Comparison of ENCODE assay signal across 17 cellular contexts in the genomic region with DNA sequence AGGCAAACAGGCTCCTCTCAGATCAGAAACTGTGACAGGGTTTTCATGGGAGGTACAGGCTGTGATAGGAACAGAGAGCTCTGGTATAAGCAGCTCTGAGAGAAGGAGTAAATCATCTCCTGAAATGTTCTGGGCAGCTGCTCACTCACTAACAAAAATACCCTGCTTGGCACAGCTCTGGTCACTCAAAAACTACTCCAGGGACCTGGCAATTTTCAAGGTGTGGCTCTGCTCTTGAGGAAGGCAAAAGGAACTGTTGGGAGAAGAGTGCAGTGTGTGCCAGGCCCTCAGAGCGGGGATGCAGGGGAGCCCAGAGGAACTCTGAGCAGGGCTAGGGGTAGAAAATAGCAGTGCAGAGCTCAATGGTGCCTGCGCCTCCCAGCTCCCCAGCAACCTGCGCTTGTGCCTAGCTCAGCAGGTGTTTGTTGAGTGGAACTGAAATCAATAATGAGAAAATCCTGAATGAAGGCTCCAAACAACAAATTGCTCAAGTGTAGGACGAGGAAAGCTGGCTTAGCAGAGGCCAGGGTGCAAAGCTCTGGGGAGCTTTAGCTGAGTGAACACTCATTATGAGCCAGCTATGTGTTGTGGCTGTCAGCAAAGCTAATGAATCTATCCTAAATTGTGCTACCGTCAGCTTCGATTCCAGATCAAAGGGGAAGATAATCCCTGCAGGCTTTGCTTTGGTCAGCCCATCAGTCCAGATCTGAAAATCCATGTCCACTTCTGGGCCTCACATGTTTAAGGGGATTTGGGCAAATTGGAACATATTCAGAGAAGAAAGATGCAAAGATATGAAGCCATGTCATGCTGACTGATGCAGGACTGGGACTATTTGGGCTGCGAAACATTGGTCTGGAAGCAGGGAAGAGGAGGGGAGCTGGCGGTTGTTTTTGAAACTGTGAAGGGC.
A peak's percentile ranks its signal among the peaks of the same experiment; 100 is the strongest.
DNase-seq lines count a peak whose midpoint lies in the region; ATAC-seq and TF ChIP-seq lines count a peak whose summit lies in the region.
"Had no signal": no experiment of that assay in that cellular context is flagged by ENCODE, and none has a peak within 500 bp of the region (broad histone marks: within the 10 kb centered on the region; RNA-seq: fewer than 3 reads in every experiment).

No MANE protein-coding gene starts in this region.

- no peak overlapping the region for H3K4me3 Mint-ChIP-seq in endodermal cell
- H3K4me3 Mint-ChIP-seq: CD4-positive, alpha-beta T cell; memory B cell; stimulated activated effector memory CD8-positive, alpha-beta T cell treated with anti-CD3 and anti-CD28 coated beads, Interleukin-12 subunit alpha, Interleukin-12 subunit beta, amount 100 ng/mL, for 72 hours had no signal

- no peak overlapping the region for H3K27ac Mint-ChIP-seq in endodermal cell
- H3K27ac Mint-ChIP-seq: memory B cell; stimulated activated effector memory CD8-positive, alpha-beta T cell treated with anti-CD3 and anti-CD28 coated beads, Interleukin-12 subunit alpha, Interleukin-12 subunit beta, amount 100 ng/mL, for 72 hours had no signal

- no peak overlapping the region for H3K27ac ChIP-seq in lower lobe of right lung
- H3K27ac ChIP-seq in rectal smooth muscle tissue (ENCODE audit: low read depth, low read length) = peak overlapping the region; percentile 86
- H3K27ac ChIP-seq in aorta (ENCODE audit: low read depth in 1 of 2, low read length in 2 of 2) = no peak overlapping the region
- H3K27ac ChIP-seq in endodermal cell (ENCODE audit: low read depth, low read length) = no peak overlapping the region
- H3K27ac ChIP-seq: foreskin keratinocyte had no signal

- H3K4me1 ChIP-seq in lower lobe of right lung = peaks cover 15% of the 10 kb centered on the region
- peaks cover 35% of the 10 kb centered on the region for H3K4me1 ChIP-seq in rectal smooth muscle tissue (ENCODE audit: control insufficient read depth, insufficient read depth, low read length)
- no peaks in the 10 kb centered on the region for H3K4me1 ChIP-seq in aorta (ENCODE audit: control insufficient read depth in 1 of 2, insufficient read depth in 2 of 2, low read length in 2 of 2)
- no peaks in the 10 kb centered on the region for H3K4me1 ChIP-seq in endodermal cell (ENCODE audit: control insufficient read depth, insufficient read depth, low read length)
- H3K4me1 ChIP-seq: foreskin keratinocyte had no signal

- no peak for TF ChIP-seq CTCF in lower lobe of right lung (IDR thresholded peaks at IDR 0.05)
- TF ChIP-seq CTCF in endodermal cell (conservative IDR thresholded peaks at IDR 0.05) = no peak

- no peaks in the 10 kb centered on the region for H3K27me3 ChIP-seq in lower lobe of right lung (ENCODE audit: low read depth)
- H3K27me3 ChIP-seq in rectal smooth muscle tissue (ENCODE audit: control insufficient read depth, insufficient read depth, low read length) = no peaks in the 10 kb centered on the region
- no peaks in the 10 kb centered on the region for H3K27me3 ChIP-seq in aorta (ENCODE audit: control insufficient read depth in 1 of 2, insufficient read depth in 2 of 2, low read length in 1 of 2)
- H3K27me3 ChIP-seq in endodermal cell (ENCODE audit: control insufficient read depth, insufficient read depth, low read length, poor library complexity, severe bottlenecking) = no peaks in the 10 kb centered on the region

- H3K4me3 ChIP-seq in lower lobe of right lung (no peak overlapping the region), rectal smooth muscle tissue (ENCODE audit: low read length) (no peak overlapping the region), aorta (ENCODE audit: low read length in 2 of 2) (no peak overlapping the region), endodermal cell (ENCODE audit: low read length) (no peak overlapping the region)

- peaks cover 4% of the 10 kb centered on the region for H3K27me3 Mint-ChIP-seq in endodermal cell (ENCODE audit: insufficient read depth)
- H3K27me3 Mint-ChIP-seq: CD4-positive, alpha-beta T cell had no signal

- H3K36me3 Mint-ChIP-seq in endodermal cell (ENCODE audit: low read depth) = no peaks in the 10 kb centered on the region
- H3K36me3 Mint-ChIP-seq: memory B cell; stimulated activated effector memory CD8-positive, alpha-beta T cell treated with anti-CD3 and anti-CD28 coated beads, Interleukin-12 subunit alpha, Interleukin-12 subunit beta, amount 100 ng/mL, for 72 hours had no signal

- intact Hi-C loops in Right ventricle myocardium superior (cut with DNase I) (loop anchor here (10.0 kb wide), 1 partner anchor 226 kb away; no protein-coding TSS in a partner anchor), left cardiac atrium (cut with DNase I) (loop anchor here (5.0 kb wide), 2 partner anchors 119 to 749 kb away; no protein-coding TSS in a partner anchor), lower lobe of right lung (cut with DNase I) (no loop called here), aorta (cut with DNase I) (loop anchor here (5.0 to 10.0 kb wide), 2 partner anchors 106 to 229 kb away; no protein-coding TSS in a partner anchor)

- WGBS in aorta, 2 donors = 64 to 72% methylated on average over 8 of the region's 8 CpGs
- WGBS in endodermal cell (ENCODE audit: insufficient coverage in 1 of 2, insufficient read length in 1 of 2), 2 experiments = 87 to 89% methylated on average over 7 to 8 of the region's 8 CpGs

- H3K4me1 Mint-ChIP-seq in endodermal cell = peaks cover 6% of the 10 kb centered on the region
- H3K4me1 Mint-ChIP-seq: memory B cell had no signal

- ATAC-seq in Right ventricle myocardium superior (ENCODE audit: poor library complexity) (peak; percentile 45), left cardiac atrium (no peak), lower lobe of right lung (peak; percentile 38 to 47), aorta (ENCODE audit: low FRiP score) (peak; percentile 82), HG03196 (IDR thresholded peaks at IDR 0.05; ENCODE audit: unreplicated experiment) (no peak)
- ATAC-seq: foreskin keratinocyte; stimulated activated effector memory CD8-positive, alpha-beta T cell treated with anti-CD3 and anti-CD28 coated beads, Interleukin-12 subunit alpha, Interleukin-12 subunit beta, amount 100 ng/mL, for 72 hours had no signal

- no peaks in the 10 kb centered on the region for H3K9me3 Mint-ChIP-seq in endodermal cell
- H3K9me3 Mint-ChIP-seq: CD4-positive, alpha-beta T cell; memory B cell; stimulated activated effector memory CD8-positive, alpha-beta T cell treated with anti-CD3 and anti-CD28 coated beads, Interleukin-12 subunit alpha, Interleukin-12 subunit beta, amount 100 ng/mL, for 72 hours had no signal

- H3K9me3 ChIP-seq in lower lobe of right lung (no peaks in the 10 kb centered on the region), aorta (ENCODE audit: control insufficient read depth, low read length) (no peaks in the 10 kb centered on the region), endodermal cell (ENCODE audit: control insufficient read depth, low read length) (no peaks in the 10 kb centered on the region)

- H3K36me3 ChIP-seq in lower lobe of right lung (no peaks in the 10 kb centered on the region), rectal smooth muscle tissue (ENCODE audit: control insufficient read depth, insufficient read depth, low read length) (no peaks in the 10 kb centered on the region), aorta (ENCODE audit: control insufficient read depth in 1 of 2, insufficient read depth in 2 of 2, low read length in 1 of 2) (no peaks in the 10 kb centered on the region), endodermal cell (ENCODE audit: control insufficient read depth, insufficient read depth, low read length) (no peaks in the 10 kb centered on the region)

- no peak for DNase-seq in Right ventricle myocardium superior
- DNase-seq in left cardiac atrium = no peak
- no peak for DNase-seq in lower lobe of right lung
- DNase-seq in aorta = peak in 1 of 2 donors; percentile 72
- DNase-seq in endodermal cell = no peak
- no peak for DNase-seq in NCI-H128 (lab: John Stamatoyannopoulos, UW; ENCODE audit: unreplicated experiment)
- DNase-seq: activated effector memory CD4-positive, alpha-beta T cell treated with Interleukin-2 at 50 U/mL for 16 hours; CD4-positive, alpha-beta T cell; EL; foreskin keratinocyte; MM.1S; NCI-H2171; SIG-M5 had no signal

- no peak overlapping the region for H3K9ac ChIP-seq in rectal smooth muscle tissue (ENCODE audit: low read length)
- no peak overlapping the region for H3K9ac ChIP-seq in endodermal cell (ENCODE audit: extremely low read depth, low read length, poor library complexity, severe bottlenecking)

Comparison
In these comparisons a context has a peak if more than half of its experiments do, and no peak if none do; other contexts are left out.
1. ATAC-seq: peak in Right ventricle myocardium superior (single experiment), lower lobe of right lung (2 of 2) and aorta (single experiment); none in left cardiac atrium (0 of 2) and HG03196 (single experiment).